In genomic region chr9:121790841-121791240, GRCh38 we compare ENCODE assay signal across 7 cellular contexts.
"Had no signal": no experiment of that assay in that cellular context is flagged by ENCODE, and none has a peak within 500 bp of the region (broad histone marks: within the 10 kb centered on the region; RNA-seq: fewer than 3 reads in every experiment).

No MANE protein-coding gene starts in this region.

- FAIRE-seq: G401.6, GM12878, GM12892, GM18507, GM19239 had no signal

- DNase-seq: GDM1, GF-D8 had no signal

- H3K4me3 ChIP-seq: GM12878 had no signal

- ATAC-seq: GM12878 had no signal
